ENCODE assay signal across 9 cellular contexts in the genomic region with DNA sequence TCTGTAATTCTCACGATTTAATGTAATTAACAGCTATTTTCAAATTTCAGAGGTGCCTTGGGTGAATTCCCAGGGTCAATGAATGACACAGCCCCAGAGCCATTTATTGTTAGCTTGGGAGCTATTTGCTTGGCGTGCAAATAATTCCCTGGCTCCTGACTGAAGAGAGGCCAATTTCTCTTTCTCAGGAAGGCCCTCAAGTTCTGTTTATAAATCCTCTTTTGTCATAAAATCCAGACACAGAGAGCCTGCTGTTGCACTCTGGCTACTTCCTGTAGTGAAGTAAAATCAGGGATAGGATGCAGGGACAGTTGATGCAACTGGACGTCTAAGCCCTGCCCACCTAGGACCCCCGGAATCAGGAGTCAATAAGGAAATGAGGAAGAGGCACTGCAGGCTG.
DNase-seq lines count a peak whose midpoint lies in the region; ATAC-seq, FAIRE-seq and TF ChIP-seq lines count a peak whose summit lies in the region.
"Had no signal": no experiment of that assay in that cellular context is flagged by ENCODE, and none has a peak within 500 bp of the region (broad histone marks: within the 10 kb centered on the region; RNA-seq: fewer than 3 reads in every experiment).

No MANE protein-coding gene starts in this region.

- peaks cover 16% of the 10 kb centered on the region for H3F3A ChIP-seq in PC-3 (ENCODE audit: low read length, unreplicated experiment)

- no peak for FAIRE-seq in D721Med (lab: Jason Lieb, UNC)

- BruUV-seq in PC-3 (replicated peaks; lab: Mats Ljungman, UMichigan), result no TSS peak
- no TSS peak for BruUV-seq in A673 (replicated peaks; lab: Mats Ljungman, UMichigan)

- no peaks in the 10 kb centered on the region for H3K9me2 ChIP-seq in PC-3 (replicated peaks; ENCODE audit: low read length)

- H4K20me1 ChIP-seq in PC-3 (ENCODE audit: low read length), result no peaks in the 10 kb centered on the region
- H4K20me1 ChIP-seq in fibroblast of lung (ENCODE audit: control insufficient read depth, extremely low read depth, insufficient read depth, low read length), result no peaks in the 10 kb centered on the region

- no peaks in the 10 kb centered on the region for H3K36me3 ChIP-seq in PC-3 (ENCODE audit: low read depth, low read length)
- H3K36me3 ChIP-seq in fibroblast of lung (ENCODE audit: control insufficient read depth, insufficient read depth, low read length), result no peaks in the 10 kb centered on the region
- H3K36me3 ChIP-seq in prostate gland, result no peaks in the 10 kb centered on the region
- no peaks in the 10 kb centered on the region for H3K36me3 ChIP-seq in A673 (ENCODE audit: insufficient read depth, low read length, poor library complexity, severe bottlenecking)

- TF ChIP-seq POLR2A in prostate gland (IDR thresholded peaks at IDR 0.05), result no peak

- H3K27me3 ChIP-seq in PC-3 (ENCODE audit: low read length) (no peaks in the 10 kb centered on the region), fibroblast of lung (ENCODE audit: control insufficient read depth, insufficient read depth, low read length) (no peaks in the 10 kb centered on the region), prostate gland (replicated peaks; ENCODE audit: insufficient read depth) (no peaks in the 10 kb centered on the region), A673 (replicated peaks; ENCODE audit: insufficient read depth, low read depth, low read length, poor library complexity) (no peaks in the 10 kb centered on the region)

- H3K9ac ChIP-seq in PC-3 (ENCODE audit: low read length), result peak overlapping the region; percentile 89
- no peak overlapping the region for H3K9ac ChIP-seq in fibroblast of lung (ENCODE audit: insufficient read depth, low read length)

- H3K4me2 ChIP-seq in PC-3 (ENCODE audit: low read length), result peak overlapping the region; percentile 72; the same call in 1 of the 2 replicates
- H3K4me2 ChIP-seq in fibroblast of lung (ENCODE audit: extremely low read depth, insufficient read depth, low read length), result no peak overlapping the region

- intact Hi-C loops in PC-3 (cut with micrococcal nuclease) (no loop called here), prostate gland (cut with DNase I) (loop anchor here (2.0 to 10.0 kb wide), 3 partner anchors 110 to 152 kb away; no protein-coding TSS in a partner anchor), A673 (cut with micrococcal nuclease; ENCODE audit: unreplicated experiment) (no loop called here)

- POLR2A ChIA-PET in PC-3 (lab: Charles Lee; ENCODE audit: unreplicated experiment) (no interaction called here), A673 (lab: Charles Lee; ENCODE audit: low non-redundant PET) (no interaction called here)

- H3K4me1 ChIP-seq in PC-3 (ENCODE audit: insufficient read depth, low read length), result peaks cover 52% of the 10 kb centered on the region
- H3K4me1 ChIP-seq in fibroblast of lung (ENCODE audit: control insufficient read depth, extremely low read depth, insufficient read depth, low read length), result peaks cover 27% of the 10 kb centered on the region
- H3K4me1 ChIP-seq in prostate gland (replicated peaks), result peaks cover 6% of the 10 kb centered on the region
- no peaks in the 10 kb centered on the region for H3K4me1 ChIP-seq in A673 (ENCODE audit: insufficient read depth, low read length, poor library complexity, severe bottlenecking)

- peak overlapping the region; percentile 12; the same call in 1 of the 2 replicates for H2AFZ ChIP-seq in PC-3 (ENCODE audit: low read length)
- H2AFZ ChIP-seq in fibroblast of lung (ENCODE audit: low read length), result no peak overlapping the region

- no peak overlapping the region for H3K4me3 ChIP-seq in PC-3 (ENCODE audit: low read length)
- no peak overlapping the region for H3K4me3 ChIP-seq in fibroblast of lung (replicated peaks in 1 of 4; ENCODE audit: control extremely low read depth in 1 of 4, insufficient read depth in 1 of 4, low read depth in 3 of 4, low read length in 4 of 4)
- no peak overlapping the region for H3K4me3 ChIP-seq in prostate gland
- no peak overlapping the region for H3K4me3 ChIP-seq in A673 (ENCODE audit: low read depth, low read length, poor library complexity, severe bottlenecking)

- no peaks in the 10 kb centered on the region for H3K9me3 ChIP-seq in PC-3 (ENCODE audit: low read length)
- no peaks in the 10 kb centered on the region for H3K9me3 ChIP-seq in fibroblast of lung (ENCODE audit: control insufficient read depth, insufficient read depth, low read depth, low read length)
- H3K9me3 ChIP-seq in prostate gland, result no peaks in the 10 kb centered on the region
- no peaks in the 10 kb centered on the region for H3K9me3 ChIP-seq in A673 (ENCODE audit: low read depth, low read length, poor library complexity, severe bottlenecking)

- TF ChIP-seq CTCF in PC-3 (conservative IDR thresholded peaks at IDR 0.05; ENCODE audit: low read depth, low read length) (no peak), fibroblast of lung (conservative IDR thresholded peaks at IDR 0.05 in 1 of 2, IDR thresholded peaks at IDR 0.05 in 1 of 2; ENCODE audit: low read depth in 1 of 2, low read length in 2 of 2) (no peak), prostate gland (IDR thresholded peaks at IDR 0.05) (no peak), A673 (conservative IDR thresholded peaks at IDR 0.05; ENCODE audit: low read depth, low read length) (no peak), D721Med (IDR thresholded peaks at IDR 0.05; ENCODE audit: insufficient read depth, missing control alignments) (no peak)

- WGBS in prostate gland, result 9% methylated on average over 4 of the region's 4 CpGs

- DNase-seq in COLO829 (ENCODE audit: low spot score) (peak; percentile 56), PC-3 (no peak), fibroblast of lung (ENCODE audit: low read depth in 2 of 2) (peak; percentile 34 to 42), prostate gland (ENCODE audit: low spot score) (peak; percentile 12), A673 (ENCODE audit: low spot score) (no peak), D721Med (ENCODE audit: insufficient read length, low spot score) (no peak), GDM1 (lab: John Stamatoyannopoulos, UW) (no peak), cerebellar cortex (ENCODE audit: low spot score) (no peak)
- DNase-seq: T-helper 2 cell had no signal

- CTCF ChIA-PET in PC-3 (lab: Charles Lee), result no interaction called here
- CTCF ChIA-PET in A673 (lab: Charles Lee), result no interaction called here

- no peak for ATAC-seq in PC-3

- H3K27ac ChIP-seq in PC-3 (ENCODE audit: low read length), result peak overlapping the region; percentile 98
- H3K27ac ChIP-seq in fibroblast of lung (ENCODE audit: insufficient read depth, low read length), result peak overlapping the region; percentile 97
- H3K27ac ChIP-seq in prostate gland, result peak overlapping the region; percentile 56 to 66
- no peak overlapping the region for H3K27ac ChIP-seq in A673 (ENCODE audit: low read depth, low read length, poor library complexity, severe bottlenecking)

- H3K79me2 ChIP-seq in PC-3 (ENCODE audit: low read length), result peaks cover 17% of the 10 kb centered on the region
- H3K79me2 ChIP-seq in fibroblast of lung (ENCODE audit: control insufficient read depth, insufficient read depth, low read length), result no peaks in the 10 kb centered on the region

Comparison
In these comparisons a context has a peak if more than half of its experiments do, and no peak if none do; other contexts are left out.
1. DNase-seq: peak in COLO829 (single experiment), fibroblast of lung (2 of 2) and prostate gland (single experiment); none in PC-3 (single experiment), A673 (single experiment), D721Med (single experiment), GDM1 (single experiment) and cerebellar cortex (single experiment).